In genomic region chr17:35460354-35460851, GRCh38 we compare ENCODE assay signal across 8 cellular contexts. TPM values are rescaled to one million over a fixed set of nuclear protein-coding genes. Genes with fewer than 3 reads are reported as not detected.
DNase-seq lines count a peak whose midpoint lies in the region; ATAC-seq and TF ChIP-seq lines count a peak whose summit lies in the region.

No MANE protein-coding gene starts in this region.

- H3K27me3 ChIP-seq in neural cell (ENCODE audit: insufficient read depth, low read depth, low read length) (peaks cover 60% of the 10 kb centered on the region), upper lobe of left lung (no peaks in the 10 kb centered on the region)

- TF ChIP-seq POLR2A in upper lobe of left lung (IDR thresholded peaks at IDR 0.05) = peak in 1 of 4 donors; percentile 30

- H3K79me2 ChIP-seq in neural cell (replicated peaks; ENCODE audit: insufficient read depth, low read length) = no peaks in the 10 kb centered on the region

- H3K4me1 Mint-ChIP-seq in CD14-positive monocyte = peaks cover 16% of the 10 kb centered on the region

- H3K4me1 ChIP-seq in upper lobe of left lung = peaks cover 0 to 11% (median 7%) of the 10 kb centered on the region in 4 donors

- no peak overlapping the region for H3K9ac ChIP-seq in neural cell (ENCODE audit: low read length)

- H3K4me3 Mint-ChIP-seq in CD14-positive monocyte = peak overlapping the region; percentile 53 to 86

- H3K9me3 ChIP-seq in neural cell (ENCODE audit: low read length) = no peaks in the 10 kb centered on the region
- no peaks in the 10 kb centered on the region for H3K9me3 ChIP-seq in upper lobe of left lung

- no peak for DNase-seq in CD14-positive monocyte (ENCODE audit: low spot score)
- peak; percentile 85 for DNase-seq in ecto neural progenitor cell (ENCODE audit: low spot score)
- DNase-seq in upper lobe of left lung = peak; percentile 86 to 92
- DNase-seq in AML-193 (lab: John Stamatoyannopoulos, UW) = no peak

- intact Hi-C loops in CD14-positive monocyte (cut with micrococcal nuclease) = no loop called here

- no peak for TF ChIP-seq RAD21 in neural cell (conservative IDR thresholded peaks at IDR 0.05)

- H3K4me3 ChIP-seq in neural cell (ENCODE audit: low read length) = peak overlapping the region; percentile 63
- peak overlapping the region in 3 of 4 donors; percentile 36 to 42 (median 42) for H3K4me3 ChIP-seq in upper lobe of left lung

- peak overlapping the region; percentile 57 for H3K4me2 ChIP-seq in neural cell (ENCODE audit: low read length)

- H3K9me3 Mint-ChIP-seq in CD14-positive monocyte = peaks cover 0 to 15% (median 5%) of the 10 kb centered on the region in 7 donors

- H3K27me3 Mint-ChIP-seq in CD14-positive monocyte (ENCODE audit: low read depth in 3 of 3) = peaks cover 43 to 60% (median 59%) of the 10 kb centered on the region in 3 donors

- 17 to 34% methylated on average over 15 to 17 of the region's 44 CpGs for WGBS in upper lobe of left lung, 2 donors

- no peaks in the 10 kb centered on the region for H3F3A ChIP-seq in neural cell (ENCODE audit: insufficient read depth, low read length, poor library complexity, severe bottlenecking)

- peak; percentile 85 for ATAC-seq in GM19395 (IDR thresholded peaks at IDR 0.05; ENCODE audit: unreplicated experiment)
- peak; percentile 75 for ATAC-seq in HG03520 (IDR thresholded peaks at IDR 0.05; ENCODE audit: unreplicated experiment)
- peak; percentile 87 to 89 for ATAC-seq in activated CD4-positive, CD25-positive, alpha-beta regulatory T cell treated with anti-CD3 and anti-CD28 coated beads, Interleukin-2, amount 50 U/mL, for 24 hours
- ATAC-seq in upper lobe of left lung (ENCODE audit: low FRiP score in 2 of 2) = peak; percentile 71 to 92

- H3K36me3 ChIP-seq in neural cell (ENCODE audit: insufficient read depth, low read length) (no peaks in the 10 kb centered on the region), upper lobe of left lung (no peaks in the 10 kb centered on the region)

- H3K27ac ChIP-seq in neural cell (ENCODE audit: low read length) = no peak overlapping the region
- H3K27ac ChIP-seq in upper lobe of left lung = peak overlapping the region in 3 of 4 donors; percentile 10 to 53 (median 33)

- H3K27ac Mint-ChIP-seq in CD14-positive monocyte = no peak overlapping the region

- TF ChIP-seq EP300 in neural cell (conservative IDR thresholded peaks at IDR 0.05; ENCODE audit: poor library complexity, severe bottlenecking) (no peak), upper lobe of left lung (IDR thresholded peaks at IDR 0.05) (no peak)

- no peaks in the 10 kb centered on the region for H4K20me1 ChIP-seq in neural cell (ENCODE audit: insufficient read depth)

- no peak overlapping the region for H2AFZ ChIP-seq in neural cell (ENCODE audit: low read depth, low read length)

- TF ChIP-seq CTCF in CD14-positive monocyte (IDR thresholded peaks at IDR 0.05) (no peak), neural cell (IDR thresholded peaks at IDR 0.05; ENCODE audit: poor library complexity, severe bottlenecking) (no peak), upper lobe of left lung (IDR thresholded peaks at IDR 0.05) (no peak)

- no peaks in the 10 kb centered on the region for H3K9me2 ChIP-seq in neural cell (ENCODE audit: insufficient read depth, low read length)

- peaks cover 4 to 10% of the 10 kb centered on the region in 2 donors for H3K36me3 Mint-ChIP-seq in CD14-positive monocyte

TF ChIP-seq in neural cell, 6 proteins besides CTCF, POLR2A, EP300 and RAD21:
- TF ChIP-seq SMC3 (conservative IDR thresholded peaks at IDR 0.05; ENCODE audit: poor library complexity) = no peak
- TF ChIP-seq EZH2 (IDR thresholded peaks at IDR 0.05; ENCODE audit: borderline replicate concordance, insufficient read depth, low read length, poor library complexity, severe bottlenecking) = no peak
- no peak for TF ChIP-seq TAF1 (IDR thresholded peaks at IDR 0.05; ENCODE audit: low read depth)
- TF ChIP-seq POLR2AphosphoS5 (IDR thresholded peaks at IDR 0.05) = no peak
- no peak for TF ChIP-seq MXI1 (conservative IDR thresholded peaks at IDR 0.05; ENCODE audit: poor library complexity, severe bottlenecking)
- no peak for TF ChIP-seq REST (IDR thresholded peaks at IDR 0.05; ENCODE audit: borderline replicate concordance)

RNA-seq across cellular contexts. Expression of gene SLFN13, which starts 11.8 kb away (rescaled TPM):
- polyA plus RNA-seq in CD14-positive monocyte = 1 to 10 TPM; 1.8 to 3.0 TPM
- 0.20 TPM in 1 of 2 replicates, not detected in the other for polyA plus RNA-seq in neural cell
- not detected in 2 replicates for polyA minus RNA-seq in neural cell
- total RNA-seq in upper lobe of left lung = 10 to 100 TPM in 4 of 6 donors, 1 to 10 TPM in 2; 9.1 to 46.8 (median 19.2) TPM

RNA-seq across cellular contexts. Expression of gene SLFN12, which starts 28.1 kb away (rescaled TPM):
- 10 to 100 TPM in 1 of 2 donors, 1 to 10 TPM in 1; 8.4 to 14.5 TPM for polyA plus RNA-seq in CD14-positive monocyte
- not detected in 2 replicates for polyA plus RNA-seq in neural cell
- not detected in 2 replicates for polyA minus RNA-seq in neural cell
- total RNA-seq in upper lobe of left lung = 10 to 100 TPM in 5 of 6 donors, 1 to 10 TPM in 1; 7.0 to 26.2 (median 12.3) TPM

Comparison
In these comparisons a context has a peak if more than half of its experiments do, and no peak if none do; other contexts are left out.
1. DNase-seq: peak in ecto neural progenitor cell (single experiment) and upper lobe of left lung (2 of 2); none in CD14-positive monocyte (single experiment) and AML-193 (0 of 2).
2. Peak in every context shown above with its lines, with median percentiles within 50 percentile points of each other: ATAC-seq.